In genomic region chr6:137271245-137272183, GRCh38 we compare ENCODE assay signal across 9 cellular contexts. TPM values are rescaled to one million over a fixed set of nuclear protein-coding genes. Genes with fewer than 3 reads are reported as not detected.
DNase-seq lines count a peak whose midpoint lies in the region; ATAC-seq and TF ChIP-seq lines count a peak whose summit lies in the region.
"Had no signal": no experiment of that assay in that cellular context is flagged by ENCODE, and none has a peak within 500 bp of the region (broad histone marks: within the 10 kb centered on the region; RNA-seq: fewer than 3 reads in every experiment).

No MANE protein-coding gene starts in this region.

- DNase-seq in Right ventricle myocardium inferior (ENCODE audit: missing footprints) (no peak), cardiac septum (ENCODE audit: low spot score) (no peak), HuH-7.5 (ENCODE audit: low spot score) (peak; percentile 9), RWPE2 (ENCODE audit: low spot score) (no peak)
- DNase-seq in stimulated activated CD4-positive, alpha-beta T cell treated with anti-CD3 and anti-CD28 coated beads, Interleukin-1b, Interleukin-23, amount 100 ng/mL, for 48 hours: no peak
- no peak for DNase-seq in activated CD8-positive, alpha-beta memory T cell treated with anti-CD3 and anti-CD28 coated beads for 24 hours

- H3K27me3 ChIP-seq in RWPE2 (ENCODE audit: insufficient read depth, poor library complexity, severe bottlenecking): no peaks in the 10 kb centered on the region

- H3K27ac ChIP-seq in RWPE2 (ENCODE audit: poor library complexity, severe bottlenecking): no peak overlapping the region

- intact Hi-C loops in Right ventricle myocardium inferior (cut with DNase I): loop anchor here (1.0 to 2.0 kb wide), 4 partner anchors 41 to 369 kb away; no protein-coding TSS in a partner anchor
- intact Hi-C loops in cardiac septum (cut with DNase I): loop anchor here (5.0 kb wide), 1 partner anchor 41 kb away; no protein-coding TSS in a partner anchor

- no peaks in the 10 kb centered on the region for H3K9me3 ChIP-seq in RWPE2 (ENCODE audit: severe bottlenecking)

- no peak overlapping the region for H3K4me3 ChIP-seq in RWPE2 (ENCODE audit: severe bottlenecking)

- ATAC-seq in Right ventricle myocardium inferior: peak; percentile 74
- ATAC-seq in RWPE2 (ENCODE audit: low read depth): peak; percentile 68; the same call in 2 of the 3 replicates
- peak; percentile 75 for ATAC-seq in esophagus mucosa

- no peaks in the 10 kb centered on the region for H3K36me3 Mint-ChIP-seq in nephron (ENCODE audit: low read depth)

- no peaks in the 10 kb centered on the region for H3K4me1 Mint-ChIP-seq in nephron

- 0 out of 2 replicates have a peak, but pooled peaks cover 4% of the 10 kb centered on the region for H3K36me3 ChIP-seq in RWPE2 (ENCODE audit: low read depth)

- H3K4me3 Mint-ChIP-seq in nephron: no peak overlapping the region
- H3K4me3 Mint-ChIP-seq: stimulated activated naive CD8-positive, alpha-beta T cell treated with anti-CD3 and anti-CD28 coated beads, Interleukin-15, Interleukin-2, amounts not matched to agents 100 ng/mL and 50 ng/mL, for 24 hours had no signal

- H3K27ac Mint-ChIP-seq in nephron: no peak overlapping the region
- H3K27ac Mint-ChIP-seq: stimulated activated naive CD8-positive, alpha-beta T cell treated with anti-CD3 and anti-CD28 coated beads, Interleukin-15, Interleukin-2, amounts not matched to agents 100 ng/mL and 50 ng/mL, for 24 hours had no signal

- no peaks in the 10 kb centered on the region for H3K4me1 ChIP-seq in RWPE2 (ENCODE audit: insufficient read depth, poor library complexity, severe bottlenecking)

- peak; percentile 94 for TF ChIP-seq CTCF in RWPE2 (IDR thresholded peaks at IDR 0.05; ENCODE audit: poor library complexity, severe bottlenecking)
- TF ChIP-seq CTCF in nephron (IDR thresholded peaks at IDR 0.05; ENCODE audit: unreplicated experiment in 3 of 3): peak; percentile 88 to 92 (median 92)

- no peaks in the 10 kb centered on the region for H3K9me3 Mint-ChIP-seq in nephron
- H3K9me3 Mint-ChIP-seq: stimulated activated naive CD8-positive, alpha-beta T cell treated with anti-CD3 and anti-CD28 coated beads, Interleukin-15, Interleukin-2, amounts not matched to agents 100 ng/mL and 50 ng/mL, for 24 hours had no signal

- H3K27me3 Mint-ChIP-seq in nephron (ENCODE audit: low read depth): peaks cover 7% of the 10 kb centered on the region

RNA-seq across cellular contexts. Expression of gene IFNGR1, which starts 52.3 kb away (rescaled TPM):
- 103 TPM for total RNA-seq in Right ventricle myocardium inferior
- 60.1 TPM for total RNA-seq in cardiac septum
- 53.5 TPM for total RNA-seq in esophagus mucosa
